ENCODE assay signal across 8 cellular contexts in genomic region chr3:48595075-48595525, GRCh38. TPM values are rescaled to one million over a fixed set of nuclear protein-coding genes. Genes with fewer than 3 reads are reported as not detected.
DNase-seq lines count a peak whose midpoint lies in the region; ATAC-seq and TF ChIP-seq lines count a peak whose summit lies in the region.

Gene COL7A1 (minus strand): TSS chr3:48595329. CDS start chr3:48595159, 170 bp downstream.

- peak within 1 kb of the TSS; percentile 76 for H2AFZ ChIP-seq in osteoblast (ENCODE audit: low read length)

- peak within 1 kb of the TSS; percentile 88 for H3K4me2 ChIP-seq in osteoblast (ENCODE audit: insufficient read depth, low read length)

- H3K36me3 ChIP-seq in SJSA1 (peaks cover 80% of the 10 kb centered on the region), osteoblast (ENCODE audit: insufficient read depth, low read length) (peaks cover 21% of the 10 kb centered on the region)

- TF ChIP-seq CTCF in fibroblast of villous mesenchyme (IDR thresholded peaks at IDR 0.05; ENCODE audit: insufficient read depth, low read depth, low read length) (no peak), osteoblast (IDR thresholded peaks at IDR 0.05; ENCODE audit: extremely low read depth, low read depth, low read length) (no peak)

- H3K9me3 ChIP-seq in SJSA1 (replicated peaks) = no peaks in the 10 kb centered on the region
- no peaks in the 10 kb centered on the region for H3K9me3 ChIP-seq in osteoblast (ENCODE audit: low read depth, low read length)

- H3K4me3 ChIP-seq in SJSA1 = peak within 1 kb of the TSS; percentile 71
- H3K4me3 ChIP-seq in fibroblast of villous mesenchyme (ENCODE audit: low read depth, low read length) = peak within 1 kb of the TSS; percentile 54
- peak within 1 kb of the TSS; percentile 76 for H3K4me3 ChIP-seq in osteoblast (ENCODE audit: insufficient read depth, low read length)

- no peaks in the 10 kb centered on the region for H3K27me3 ChIP-seq in SJSA1 (replicated peaks)
- H3K27me3 ChIP-seq in osteoblast (ENCODE audit: insufficient read depth, low read length) = no peaks in the 10 kb centered on the region

- ATAC-seq in HG03439 (IDR thresholded peaks at IDR 0.05; ENCODE audit: unreplicated experiment) (no peak), HG02642 (IDR thresholded peaks at IDR 0.05; ENCODE audit: poor library complexity, unreplicated experiment) (no peak)

- H3K79me2 ChIP-seq in osteoblast (ENCODE audit: insufficient read depth, low read length) = peaks cover 6% of the 10 kb centered on the region

- peak; percentile 4 for DNase-seq in CD1c-positive myeloid dendritic cell (ENCODE audit: extremely low spot score)
- DNase-seq in SJSA1 (ENCODE audit: low read depth in 1 of 2, low spot score in 2 of 2) = no peak
- no peak for DNase-seq in fibroblast of villous mesenchyme (ENCODE audit: low read depth)
- DNase-seq in osteoblast (ENCODE audit: insufficient read length, low spot score, missing footprints) = peak; percentile 96
- DNase-seq in NCI-H524 (lab: John Stamatoyannopoulos, UW) = no peak
- no peak for DNase-seq in hippocampal formation (lab: John Stamatoyannopoulos, UW)

- H3K27ac ChIP-seq in SJSA1 (peak within 1 kb of the TSS; percentile 95), osteoblast (ENCODE audit: low read depth, low read length) (peak within 1 kb of the TSS; percentile 17)

- H4K20me1 ChIP-seq in osteoblast (ENCODE audit: insufficient read depth, low read length) = peaks cover 5% of the 10 kb centered on the region

- H3K4me1 ChIP-seq in SJSA1 (replicated peaks) (peaks cover 82% of the 10 kb centered on the region), osteoblast (ENCODE audit: insufficient read depth, low read length) (peaks cover 38% of the 10 kb centered on the region)

RNA-seq across cellular contexts. Expression of gene COL7A1, which starts in this region (rescaled TPM):
- total RNA-seq in SJSA1 (2014; rRNA removed; shearing (Covaris generic)) = 86.6 and 136 TPM in 2 replicates
- total RNA-seq in fibroblast of villous mesenchyme (79.0 and 140 TPM in 2 replicates), osteoblast (12.7 and 21.4 TPM in 2 replicates)

Comparison
In these comparisons a context has a peak if more than half of its experiments do, and no peak if none do; other contexts are left out.
1. DNase-seq: peak in CD1c-positive myeloid dendritic cell (single experiment) and osteoblast (single experiment); none in SJSA1 (0 of 2), fibroblast of villous mesenchyme (single experiment), NCI-H524 (0 of 2) and hippocampal formation (0 of 2).
2. Peak in every context shown above with its lines, with median percentiles within 50 percentile points of each other: H3K4me3 ChIP-seq.